ENCODE assay signal across 8 cellular contexts in the genomic region with DNA sequence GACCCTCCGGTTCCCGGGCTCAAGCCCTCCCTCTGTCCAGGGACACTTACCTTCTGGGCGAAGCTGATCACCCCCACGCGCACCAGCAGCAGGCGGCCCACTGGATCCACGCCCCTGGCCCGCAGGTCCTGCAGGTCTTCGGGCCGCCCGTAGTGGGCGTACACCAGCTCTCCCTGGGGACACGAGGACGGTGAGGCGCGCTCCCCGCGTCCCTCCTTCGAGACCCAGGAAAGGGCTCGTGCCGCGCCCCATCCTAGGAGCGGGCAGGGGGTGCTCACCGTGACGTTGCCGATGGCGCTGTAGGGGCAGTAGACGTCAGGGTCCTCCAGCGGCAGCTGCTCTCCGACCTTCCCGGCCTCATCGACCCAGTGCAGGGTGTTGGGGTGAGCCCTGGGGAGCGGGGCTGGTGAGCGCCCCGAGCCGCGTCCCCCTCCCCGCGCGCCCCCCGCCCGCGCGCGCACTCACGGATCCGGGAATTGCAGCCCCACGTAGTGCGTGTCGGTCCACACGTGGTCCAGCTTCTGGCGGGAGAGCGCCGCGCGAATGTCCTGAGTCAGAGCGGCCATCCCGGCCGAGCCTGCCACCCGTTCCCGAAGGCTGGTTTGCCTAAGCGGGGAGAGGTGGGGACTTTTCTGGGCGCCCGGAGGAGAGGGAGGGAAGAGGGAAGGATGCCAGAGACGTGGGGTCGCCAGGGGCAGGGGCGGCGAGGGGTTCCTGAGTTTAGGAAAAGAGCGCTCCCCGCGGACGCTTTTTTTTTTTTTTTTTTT. TPM values are rescaled to one million over a fixed set of nuclear protein-coding genes. Genes with fewer than 3 reads are reported as not detected.
DNase-seq lines count a peak whose midpoint lies in the region; ATAC-seq and TF ChIP-seq lines count a peak whose summit lies in the region.

No MANE protein-coding gene starts in this region.

- H3K4me2 ChIP-seq in smooth muscle cell: peak overlapping the region; percentile 81

- H3K4me1 ChIP-seq in iPS DF 6.9 (ENCODE audit: control insufficient read depth, insufficient read depth, low read length): peaks cover 1% of the 10 kb centered on the region; the same call in 1 of the 2 replicates
- H3K4me1 ChIP-seq in smooth muscle cell (ENCODE audit: low read depth): no peaks in the 10 kb centered on the region

- no peaks in the 10 kb centered on the region for H3K36me3 ChIP-seq in iPS DF 6.9 (ENCODE audit: control insufficient read depth, insufficient read depth, low read length)
- H3K36me3 ChIP-seq in smooth muscle cell (ENCODE audit: low read depth): no peaks in the 10 kb centered on the region

- H3K27ac ChIP-seq in RWPE1: peak overlapping the region; percentile 50
- no peak overlapping the region for H3K27ac ChIP-seq in iPS DF 6.9 (ENCODE audit: low read length)
- no peak overlapping the region for H3K27ac ChIP-seq in smooth muscle cell (ENCODE audit: low read depth)

- ATAC-seq in HG02852 (IDR thresholded peaks at IDR 0.05; ENCODE audit: unreplicated experiment) (peak; percentile 58), GM21526 (IDR thresholded peaks at IDR 0.05; ENCODE audit: low FRiP score, unreplicated experiment) (no peak)

- POLR2A ChIA-PET in RWPE1 (lab: Yijun Ruan, JAX; ENCODE audit: low non-redundant PET): no interaction called here

- H3K4me1 Mint-ChIP-seq in activated naive CD4-positive, alpha-beta T cell treated with anti-CD3 and anti-CD28 coated beads, Interleukin-2, amount 50 U/mL, for 24 hours: peaks cover 27% of the 10 kb centered on the region

- H3F3A ChIP-seq in smooth muscle cell (ENCODE audit: low read depth): no peaks in the 10 kb centered on the region

- H3K9me3 ChIP-seq in iPS DF 6.9 (ENCODE audit: control insufficient read depth, insufficient read depth, low read length): no peaks in the 10 kb centered on the region
- no peaks in the 10 kb centered on the region for H3K9me3 ChIP-seq in smooth muscle cell (replicated peaks; ENCODE audit: low read depth)

- H3K79me2 ChIP-seq in smooth muscle cell (ENCODE audit: low read depth): no peaks in the 10 kb centered on the region

- H3K9ac ChIP-seq in smooth muscle cell (ENCODE audit: low read depth): no peak overlapping the region

- no CpG with 5 or more reads among the region's 72 CpGs for whole genome bisulfite sequencing in iPS DF 6.9 (ENCODE audit: insufficient coverage, insufficient read length)
- WGBS in smooth muscle cell (ENCODE audit: low lambda C conversion rate): 3% methylated on average over 45 of the region's 72 CpGs

- no peaks in the 10 kb centered on the region for H4K20me1 ChIP-seq in smooth muscle cell (ENCODE audit: low read depth)

- TF ChIP-seq CTCF in RWPE1 (conservative IDR thresholded peaks at IDR 0.05; ENCODE audit: low read depth): peak; percentile 81
- TF ChIP-seq CTCF in smooth muscle cell (IDR thresholded peaks at IDR 0.05; ENCODE audit: borderline replicate concordance, insufficient read depth, poor library complexity, severe bottlenecking): peak; percentile 29

- peak overlapping the region; percentile 89 for H3K4me3 Mint-ChIP-seq in activated naive CD4-positive, alpha-beta T cell treated with anti-CD3 and anti-CD28 coated beads, Interleukin-2, amount 50 U/mL, for 24 hours

- H3K27me3 Mint-ChIP-seq in activated naive CD4-positive, alpha-beta T cell treated with anti-CD3 and anti-CD28 coated beads, Interleukin-2, amount 50 U/mL, for 24 hours: no peaks in the 10 kb centered on the region

- H3K27ac Mint-ChIP-seq in activated naive CD4-positive, alpha-beta T cell treated with anti-CD3 and anti-CD28 coated beads, Interleukin-2, amount 50 U/mL, for 24 hours: peak overlapping the region; percentile 90

- peak; percentile 30 for DNase-seq in EL
- peak; percentile 41 for DNase-seq in RWPE1 (ENCODE audit: low spot score)
- no peak for DNase-seq in iPS DF 6.9 (ENCODE audit: low read depth, low spot score)
- DNase-seq in smooth muscle cell (lab: John Stamatoyannopoulos, UW; ENCODE audit: unreplicated experiment): peak; percentile 31
- no peak for DNase-seq in NAMALWA (ENCODE audit: low spot score)

- CTCF ChIA-PET in RWPE1 (lab: Yijun Ruan, JAX): interaction anchor here (0.6 to 2.1 kb wide), 15 partner anchors 9 to 1210 kb away, joined by 3 to 14 read pairs (median 4); partner anchors contain the start of genes MOSPD3 and POP7

- H3K4me3 ChIP-seq in iPS DF 6.9 (ENCODE audit: low read length) (peak overlapping the region; percentile 65; the same call in 1 of the 2 replicates), smooth muscle cell (peak overlapping the region; percentile 42)

- H2AFZ ChIP-seq in smooth muscle cell (ENCODE audit: low read depth): peak overlapping the region; percentile 77

- H3K9me3 Mint-ChIP-seq in activated naive CD4-positive, alpha-beta T cell treated with anti-CD3 and anti-CD28 coated beads, Interleukin-2, amount 50 U/mL, for 24 hours: no peaks in the 10 kb centered on the region

- H3K36me3 Mint-ChIP-seq in activated naive CD4-positive, alpha-beta T cell treated with anti-CD3 and anti-CD28 coated beads, Interleukin-2, amount 50 U/mL, for 24 hours: no peaks in the 10 kb centered on the region

- H3K27me3 ChIP-seq in iPS DF 6.9 (ENCODE audit: control insufficient read depth, insufficient read depth, low read length) (no peaks in the 10 kb centered on the region; the same call in 1 of the 2 replicates), smooth muscle cell (ENCODE audit: low read depth) (no peaks in the 10 kb centered on the region)

RNA-seq across cellular contexts. Expression of gene TFR2, which starts 8.2 kb away (rescaled TPM):
- 1.8 and 1.9 TPM in 2 replicates for total RNA-seq in smooth muscle cell
- 3.2 TPM in 2 replicates for polyA plus RNA-seq in smooth muscle cell

RNA-seq across cellular contexts. Expression of gene MOSPD3, which starts 20.8 kb away (rescaled TPM):
- total RNA-seq in smooth muscle cell: 10.5 and 12.1 TPM in 2 replicates
- 46.9 and 47.8 TPM in 2 replicates for polyA plus RNA-seq in smooth muscle cell

RNA-seq across cellular contexts. Expression of gene ACTL6B, which starts 23.1 kb away (rescaled TPM):
- total RNA-seq in smooth muscle cell: not detected in 2 replicates
- not detected in 2 replicates for polyA plus RNA-seq in smooth muscle cell

RNA-seq across cellular contexts. Expression of gene PCOLCE, which starts 31.0 kb away (rescaled TPM):
- 169 TPM in 2 replicates for total RNA-seq in smooth muscle cell
- polyA plus RNA-seq in smooth muscle cell: 526 and 754 TPM in 2 replicates

RNA-seq across cellular contexts. Expression of gene GNB2, which starts 40.4 kb away (rescaled TPM):
- 90.7 and 91.7 TPM in 2 replicates for total RNA-seq in smooth muscle cell
- polyA plus RNA-seq in smooth muscle cell: 219 and 238 TPM in 2 replicates

Comparison
In these comparisons a context has a peak if more than half of its experiments do, and no peak if none do; other contexts are left out.
1. DNase-seq: peak in EL (single experiment), RWPE1 (single experiment) and smooth muscle cell (single experiment); none in iPS DF 6.9 (single experiment) and NAMALWA (single experiment).